ENCODE assay signal across 9 cellular contexts in genomic region chr1:44707959-44708831, GRCh38. TPM values are rescaled to one million over a fixed set of nuclear protein-coding genes. Genes with fewer than 3 reads are reported as not detected.
DNase-seq lines count a peak whose midpoint lies in the region; ATAC-seq and TF ChIP-seq lines count a peak whose summit lies in the region.
"Had no signal": no experiment of that assay in that cellular context is flagged by ENCODE, and none has a peak within 500 bp of the region (broad histone marks: within the 10 kb centered on the region; RNA-seq: fewer than 3 reads in every experiment).

No MANE protein-coding gene starts in this region.

- no peak for DNase-seq in CD4-positive, alpha-beta T cell
- peak; percentile 72 to 79 for DNase-seq in HAP-1 (ENCODE audit: low spot score in 2 of 2)
- DNase-seq in SKM-1 treated with dmso at 0.1 percent for 144 hours (lab: John Stamatoyannopoulos, UW; ENCODE audit: unreplicated experiment), result peak; percentile 40
- peak; percentile 25 to 38 (median 31) for DNase-seq in effector memory CD8-positive, alpha-beta T cell
- DNase-seq in ureter (ENCODE audit: low spot score), result no peak
- DNase-seq in mesothelial cell of epicardium (ENCODE audit: low spot score in 2 of 2, unreplicated experiment in 2 of 2), result no peak

- no peak overlapping the region for H3K27ac Mint-ChIP-seq in CD4-positive, alpha-beta T cell
- no peak overlapping the region for H3K27ac Mint-ChIP-seq in effector memory CD8-positive, alpha-beta T cell
- no peak overlapping the region for H3K27ac Mint-ChIP-seq in mesothelial cell of epicardium

- WGBS in mesodermal cell (ENCODE audit: insufficient coverage in 2 of 2), 2 experiments, result 76 to 81% methylated on average over 12 to 14 of the region's 15 CpGs

- TF ChIP-seq CTCF in CD4-positive, alpha-beta T cell (IDR thresholded peaks at IDR 0.05), result peak; percentile 84
- no peak for TF ChIP-seq CTCF in mesothelial cell of epicardium (IDR thresholded peaks at IDR 0.05; ENCODE audit: unreplicated experiment)

- H3K36me3 ChIP-seq in HAP-1 (replicated peaks) (no peaks in the 10 kb centered on the region), mesodermal cell (ENCODE audit: control insufficient read depth, insufficient read depth, low read length) (no peaks in the 10 kb centered on the region)

- POLR2A ChIA-PET in CD4-positive, alpha-beta T cell (lab: Charles Lee), result interaction anchor here (1.1 kb wide), 1 partner anchor 13 kb away, joined by 3 read pairs; no protein-coding TSS in a partner anchor

- no peaks in the 10 kb centered on the region for H3K27me3 Mint-ChIP-seq in CD4-positive, alpha-beta T cell
- H3K27me3 Mint-ChIP-seq in effector memory CD8-positive, alpha-beta T cell, result peaks cover 0 to 10% of the 10 kb centered on the region in 2 donors
- H3K27me3 Mint-ChIP-seq in mesothelial cell of epicardium (ENCODE audit: low read depth), result peaks cover 2% of the 10 kb centered on the region

- H3K4me3 Mint-ChIP-seq in CD4-positive, alpha-beta T cell, result peak overlapping the region; percentile 1
- peak overlapping the region; percentile 1 to 54 for H3K4me3 Mint-ChIP-seq in effector memory CD8-positive, alpha-beta T cell
- no peak overlapping the region for H3K4me3 Mint-ChIP-seq in mesothelial cell of epicardium

- no peaks in the 10 kb centered on the region for H3K9me3 Mint-ChIP-seq in CD4-positive, alpha-beta T cell
- H3K9me3 Mint-ChIP-seq in effector memory CD8-positive, alpha-beta T cell, result no peaks in the 10 kb centered on the region
- peaks cover 13% of the 10 kb centered on the region for H3K9me3 Mint-ChIP-seq in mesothelial cell of epicardium

- intact Hi-C loops in CD4-positive, alpha-beta T cell (cut with DNase I, micrococcal nuclease), result loop anchor here in 1 of 2 experiments (10.0 kb wide), 1 partner anchor 527 kb away; no protein-coding TSS in a partner anchor

- peak; percentile 95 for ATAC-seq in CD4-positive, alpha-beta T cell (ENCODE audit: poor library complexity)
- peak; percentile 83 for ATAC-seq in effector memory CD8-positive, alpha-beta T cell (replicated peaks)
- ATAC-seq in HG03196 (IDR thresholded peaks at IDR 0.05; ENCODE audit: unreplicated experiment), result no peak

- H3K4me1 ChIP-seq in HAP-1 (peaks cover 5% of the 10 kb centered on the region; the same call in 1 of the 2 replicates), mesodermal cell (ENCODE audit: control insufficient read depth, insufficient read depth, low read length, poor library complexity, severe bottlenecking) (peaks cover 6% of the 10 kb centered on the region)

- peaks cover 6% of the 10 kb centered on the region for H3K4me1 Mint-ChIP-seq in CD4-positive, alpha-beta T cell (ENCODE audit: low read depth)
- peaks cover 3 to 4% of the 10 kb centered on the region in 2 donors for H3K4me1 Mint-ChIP-seq in effector memory CD8-positive, alpha-beta T cell (ENCODE audit: low read depth in 2 of 2)
- H3K4me1 Mint-ChIP-seq in mesothelial cell of epicardium, result no peaks in the 10 kb centered on the region

- in situ Hi-C loops in HAP-1 (cut with MboI; ENCODE audit: low sequenced_read_pairs), result loop anchor here (25.0 kb wide), 1 partner anchor 604 kb away; no protein-coding TSS in a partner anchor

- no peaks in the 10 kb centered on the region for H3K36me3 Mint-ChIP-seq in CD4-positive, alpha-beta T cell (ENCODE audit: low read depth)
- no peaks in the 10 kb centered on the region for H3K36me3 Mint-ChIP-seq in effector memory CD8-positive, alpha-beta T cell (ENCODE audit: insufficient read depth)
- peaks cover 8% of the 10 kb centered on the region for H3K36me3 Mint-ChIP-seq in mesothelial cell of epicardium

- no peak overlapping the region for H3K27ac ChIP-seq in CD4-positive, alpha-beta T cell (ENCODE audit: low read depth, low read length)
- peak overlapping the region; percentile 66 for H3K27ac ChIP-seq in mesodermal cell (ENCODE audit: low read depth, low read length, severe bottlenecking)

- CTCF ChIA-PET in CD4-positive, alpha-beta T cell (lab: Charles Lee), result interaction anchor here (1.0 kb wide), 1 partner anchor 217 kb away, joined by 3 read pairs; no protein-coding TSS in a partner anchor

- H3K27me3 ChIP-seq in CD4-positive, alpha-beta T cell (ENCODE audit: control insufficient read depth, insufficient read depth, low read length), result no peaks in the 10 kb centered on the region
- peaks cover 14% of the 10 kb centered on the region for H3K27me3 ChIP-seq in HAP-1 (ENCODE audit: low read depth)

- H3K4me3 ChIP-seq in HAP-1 (no peak overlapping the region), mesodermal cell (ENCODE audit: extremely low read depth, insufficient read depth, low read length, poor library complexity, severe bottlenecking) (no peak overlapping the region)

- no peaks in the 10 kb centered on the region for H3K9me3 ChIP-seq in CD4-positive, alpha-beta T cell (ENCODE audit: control insufficient read depth, low read length)
- H3K9me3 ChIP-seq in HAP-1, result no peaks in the 10 kb centered on the region; the same call in 1 of the 2 replicates
- H3K9me3 ChIP-seq in mesodermal cell (ENCODE audit: control insufficient read depth, low read length), result peaks cover 11% of the 10 kb centered on the region

RNA-seq across cellular contexts. Expression of gene RNU5D-1, which starts 22.8 kb away (rescaled TPM):
- total RNA-seq in CD4-positive, alpha-beta T cell, result not detected
- polyA plus RNA-seq in mesodermal cell (2013, experiment 1 of 2), result 2,527 TPM
- 4,680 TPM for polyA plus RNA-seq in mesodermal cell (2013, experiment 2 of 2)
- total RNA-seq in ureter (not detected), mesothelial cell of epicardium (not detected in 3 replicates)
- total RNA-seq: T-helper 2 cell treated with Interferon-gamma antibody and Interleukin-4, amounts not matched to agents 100 ng/mL and 5 ng/mL, for 36 hours had no signal

RNA-seq across cellular contexts. Expression of gene KIF2C, which starts 31.4 kb away (rescaled TPM):
- total RNA-seq in CD4-positive, alpha-beta T cell, result under 1 TPM; 0.64 to 0.82 TPM
- polyA plus RNA-seq in mesodermal cell (2013, experiment 1 of 2), result 50.8 TPM
- 53.3 TPM for polyA plus RNA-seq in mesodermal cell (2013, experiment 2 of 2)
- total RNA-seq in ureter (3.5 TPM), mesothelial cell of epicardium (17.1 to 20.4 TPM (median 18.2 TPM) in 3 replicates)

RNA-seq across cellular contexts. Expression of gene ARMH1, which starts 33.7 kb away (rescaled TPM):
- 10 to 100 TPM; 79.9 to 84.0 TPM for total RNA-seq in CD4-positive, alpha-beta T cell
- polyA plus RNA-seq in mesodermal cell (2013, experiment 1 of 2), result 3.6 TPM
- polyA plus RNA-seq in mesodermal cell (2013, experiment 2 of 2), result 1.3 TPM
- total RNA-seq in ureter (3.0 TPM), mesothelial cell of epicardium (14.9 to 19.1 TPM (median 17.9 TPM) in 3 replicates)

RNA-seq across cellular contexts. Expression of gene TMEM53, which starts 33.9 kb away (rescaled TPM):
- total RNA-seq in CD4-positive, alpha-beta T cell, result 1 to 10 TPM in 1 of 2 experiments, under 1 TPM in 1; 0.64 to 1.2 TPM
- 9.3 TPM for polyA plus RNA-seq in mesodermal cell (2013, experiment 1 of 2)
- polyA plus RNA-seq in mesodermal cell (2013, experiment 2 of 2), result 9.7 TPM
- total RNA-seq in ureter (20.5 TPM), mesothelial cell of epicardium (8.9 to 9.9 TPM (median 9.8 TPM) in 3 replicates)

Comparison
In these comparisons a context has a peak if more than half of its experiments do, and no peak if none do; other contexts are left out.
1. DNase-seq: peak in HAP-1 (2 of 2), SKM-1 treated with dmso at 0.1 percent for 144 hours (single experiment) and effector memory CD8-positive, alpha-beta T cell (3 of 3); none in CD4-positive, alpha-beta T cell (0 of 10), ureter (single experiment) and mesothelial cell of epicardium (0 of 2).